ENCODE assay signal across 7 cellular contexts in the genomic region with DNA sequence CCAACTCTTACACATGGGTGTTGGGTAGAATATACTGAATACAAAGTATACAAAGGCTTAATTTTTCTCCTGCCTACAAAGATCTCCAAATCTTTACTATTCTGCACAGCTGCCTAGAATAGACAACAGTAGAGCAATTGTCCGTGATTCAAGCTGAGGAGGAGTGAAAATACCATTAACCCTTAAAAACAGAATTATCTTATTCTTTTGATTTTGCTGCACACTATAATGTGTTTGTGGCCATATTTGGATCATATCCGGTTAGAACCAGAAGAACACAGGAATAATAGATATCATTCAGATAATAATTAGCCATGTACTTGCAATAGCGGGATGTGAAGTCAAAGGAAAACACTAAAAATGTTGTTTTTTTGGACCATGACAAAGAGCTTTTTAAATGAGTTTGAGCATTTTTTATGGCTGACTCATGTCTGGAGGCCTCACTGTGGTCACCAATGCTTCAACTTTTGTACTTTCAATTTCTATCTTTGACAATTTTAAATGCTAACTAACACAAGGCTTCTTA.
A peak's percentile ranks its signal among the peaks of the same experiment; 100 is the strongest.
DNase-seq lines count a peak whose midpoint lies in the region; ATAC-seq and TF ChIP-seq lines count a peak whose summit lies in the region.

No MANE protein-coding gene starts in this region.

- H3K27me3 Mint-ChIP-seq in MCF 10A (ENCODE audit: insufficient read depth, unreplicated experiment): no peaks in the 10 kb centered on the region
- peaks cover 12% of the 10 kb centered on the region for H3K27me3 Mint-ChIP-seq in activated T-helper 2 cell treated with anti-CD3 and anti-CD28 coated beads, Interferon-gamma antibody, Interleukin-2, Interleukin-4, amounts not matched to agents 10 μg/mL and 5 μg/mL and 100 μg/mL, durations not matched to agents 14 hours and 24 hours and 36 hours (ENCODE audit: low read depth)

- CTCF ChIA-PET in MCF 10A (lab: Yijun Ruan, JAX): interaction anchor here (1.0 kb wide), 1 partner anchor 24 kb away, joined by 4 read pairs; no protein-coding TSS in a partner anchor

- ATAC-seq in GM19438 (IDR thresholded peaks at IDR 0.05; ENCODE audit: low read depth, unreplicated experiment) (peak; percentile 86), HG03175 (IDR thresholded peaks at IDR 0.05; ENCODE audit: unreplicated experiment) (peak; percentile 79)

- POLR2A ChIA-PET in MCF 10A (lab: Yijun Ruan, JAX): no interaction called here

- no peaks in the 10 kb centered on the region for H3K4me1 Mint-ChIP-seq in MCF 10A (ENCODE audit: insufficient read depth, unreplicated experiment)
- peaks cover 14% of the 10 kb centered on the region for H3K4me1 Mint-ChIP-seq in activated T-helper 2 cell treated with anti-CD3 and anti-CD28 coated beads, Interferon-gamma antibody, Interleukin-2, Interleukin-4, amounts not matched to agents 10 μg/mL and 5 μg/mL and 100 μg/mL, durations not matched to agents 14 hours and 24 hours and 36 hours (ENCODE audit: low read depth)

- no TSS peak for BruUV-seq in MCF 10A (replicated peaks; lab: Mats Ljungman, UMichigan)

- no peak overlapping the region for H3K4me3 Mint-ChIP-seq in MCF 10A (ENCODE audit: unreplicated experiment)
- no peak overlapping the region for H3K4me3 Mint-ChIP-seq in activated T-helper 2 cell treated with anti-CD3 and anti-CD28 coated beads, Interferon-gamma antibody, Interleukin-2, Interleukin-4, amounts not matched to agents 10 μg/mL and 5 μg/mL and 100 μg/mL, durations not matched to agents 14 hours and 24 hours and 36 hours (ENCODE audit: low read depth)

- TF ChIP-seq CTCF in MCF 10A (IDR thresholded peaks at IDR 0.05; ENCODE audit: unreplicated experiment) (no peak), retinal pigment epithelial cell (conservative IDR thresholded peaks at IDR 0.05; ENCODE audit: low read depth, low read length) (no peak)

- intact Hi-C loops in MCF 10A (cut with micrococcal nuclease): no loop called here
- intact Hi-C loops in activated T-helper 2 cell treated with anti-CD3 and anti-CD28 coated beads, Interferon-gamma antibody, Interleukin-2, Interleukin-4, amounts not matched to agents 10 μg/mL and 5 μg/mL and 100 μg/mL, durations not matched to agents 14 hours and 24 hours and 36 hours (cut with micrococcal nuclease): no loop called here

- DNase-seq in MCF 10A (ENCODE audit: unreplicated experiment): peak; percentile 35
- peak; percentile 67 for DNase-seq in retinal pigment epithelial cell (ENCODE audit: low read depth)
- DNase-seq in NCI-H1105 treated with DMSO at 0.1 percent for 48 hours (lab: John Stamatoyannopoulos, UW): no peak
- no peak for DNase-seq in SKM-1 (lab: John Stamatoyannopoulos, UW; ENCODE audit: unreplicated experiment)
- DNase-seq in activated T-helper 2 cell treated with anti-CD3 and anti-CD28 coated beads, Interferon-gamma antibody, Interleukin-2, Interleukin-4, amounts not matched to agents 10 μg/mL and 5 μg/mL and 100 μg/mL, durations not matched to agents 14 hours and 24 hours and 36 hours (ENCODE audit: low spot score): no peak

- H3K9me3 Mint-ChIP-seq in MCF 10A (ENCODE audit: unreplicated experiment): no peaks in the 10 kb centered on the region
- no peaks in the 10 kb centered on the region for H3K9me3 Mint-ChIP-seq in activated T-helper 2 cell treated with anti-CD3 and anti-CD28 coated beads, Interferon-gamma antibody, Interleukin-2, Interleukin-4, amounts not matched to agents 10 μg/mL and 5 μg/mL and 100 μg/mL, durations not matched to agents 14 hours and 24 hours and 36 hours

- no peak overlapping the region for H3K4me3 ChIP-seq in retinal pigment epithelial cell (ENCODE audit: low read length)

- H3K36me3 Mint-ChIP-seq in MCF 10A (ENCODE audit: insufficient read depth, unreplicated experiment): no peaks in the 10 kb centered on the region
- H3K36me3 Mint-ChIP-seq in activated T-helper 2 cell treated with anti-CD3 and anti-CD28 coated beads, Interferon-gamma antibody, Interleukin-2, Interleukin-4, amounts not matched to agents 10 μg/mL and 5 μg/mL and 100 μg/mL, durations not matched to agents 14 hours and 24 hours and 36 hours (ENCODE audit: low read depth): no peaks in the 10 kb centered on the region

- no peak overlapping the region for H3K27ac Mint-ChIP-seq in MCF 10A (ENCODE audit: low read depth, unreplicated experiment)
- no peak overlapping the region for H3K27ac Mint-ChIP-seq in activated T-helper 2 cell treated with anti-CD3 and anti-CD28 coated beads, Interferon-gamma antibody, Interleukin-2, Interleukin-4, amounts not matched to agents 10 μg/mL and 5 μg/mL and 100 μg/mL, durations not matched to agents 14 hours and 24 hours and 36 hours

Comparison
In these comparisons a context has a peak if more than half of its experiments do, and no peak if none do; other contexts are left out.
1. DNase-seq: peak in MCF 10A (single experiment) and retinal pigment epithelial cell (single experiment); none in NCI-H1105 treated with DMSO at 0.1 percent for 48 hours (single experiment), SKM-1 (single experiment) and activated T-helper 2 cell treated with anti-CD3 and anti-CD28 coated beads, Interferon-gamma antibody, Interleukin-2, Interleukin-4, amounts not matched to agents 10 μg/mL and 5 μg/mL and 100 μg/mL, durations not matched to agents 14 hours and 24 hours and 36 hours (single experiment).